Comparison of ENCODE assay signal across 8 cellular contexts in genomic region chr6:16725145-16725864, GRCh38. TPM values are rescaled to one million over a fixed set of nuclear protein-coding genes. Genes with fewer than 3 reads are reported as not detected.
DNase-seq lines count a peak whose midpoint lies in the region; ATAC-seq and TF ChIP-seq lines count a peak whose summit lies in the region.
"Had no signal": no experiment of that assay in that cellular context is flagged by ENCODE, and none has a peak within 500 bp of the region (broad histone marks: within the 10 kb centered on the region; RNA-seq: fewer than 3 reads in every experiment).

No MANE protein-coding gene starts in this region.

- H3K9me3 ChIP-seq in stomach smooth muscle (ENCODE audit: control insufficient read depth in 2 of 2, low read length in 2 of 2) = no peaks in the 10 kb centered on the region
- no peaks in the 10 kb centered on the region for H3K9me3 ChIP-seq in BE2C

- peak overlapping the region; percentile 83 for H3K4me3 Mint-ChIP-seq in HFFc6
- no peak overlapping the region for H3K4me3 Mint-ChIP-seq in activated T-helper 2 cell treated with anti-CD3 and anti-CD28 coated beads, Interferon-gamma antibody, Interleukin-2, Interleukin-4, amounts not matched to agents 10 μg/mL and 5 μg/mL and 100 μg/mL, durations not matched to agents 14 hours and 24 hours and 36 hours (ENCODE audit: low read depth)
- H3K4me3 Mint-ChIP-seq in stimulated activated memory B cell treated with anti-CD40 and anti-IgM and Interleukin-4, amounts not matched to agents 10 μg/mL and 1 μg/mL and 100 μg/mL, for 72 hours = no peak overlapping the region
- H3K4me3 Mint-ChIP-seq: stimulated activated naive B cell treated with anti-CD40 and anti-IgM and Interleukin-4, amounts not matched to agents 10 μg/mL and 1 μg/mL and 100 μg/mL, for 72 hours had no signal

- H3K4me3 ChIP-seq in stomach smooth muscle (ENCODE audit: low read length in 2 of 2) (peak overlapping the region; percentile 23 to 25), BE2C (ENCODE audit: low read depth, low read length) (no peak overlapping the region)

- intact Hi-C loops in activated T-helper 2 cell treated with anti-CD3 and anti-CD28 coated beads, Interferon-gamma antibody, Interleukin-2, Interleukin-4, amounts not matched to agents 10 μg/mL and 5 μg/mL and 100 μg/mL, durations not matched to agents 14 hours and 24 hours and 36 hours (cut with micrococcal nuclease) = no loop called here

- peaks cover 87% of the 10 kb centered on the region for H3K4me1 Mint-ChIP-seq in HFFc6 (ENCODE audit: low read depth)
- H3K4me1 Mint-ChIP-seq in activated T-helper 2 cell treated with anti-CD3 and anti-CD28 coated beads, Interferon-gamma antibody, Interleukin-2, Interleukin-4, amounts not matched to agents 10 μg/mL and 5 μg/mL and 100 μg/mL, durations not matched to agents 14 hours and 24 hours and 36 hours (ENCODE audit: low read depth) = peaks cover 50% of the 10 kb centered on the region
- peaks cover 38% of the 10 kb centered on the region for H3K4me1 Mint-ChIP-seq in stimulated activated memory B cell treated with anti-CD40 and anti-IgM and Interleukin-4, amounts not matched to agents 10 μg/mL and 1 μg/mL and 100 μg/mL, for 72 hours

- no peaks in the 10 kb centered on the region for H3K36me3 ChIP-seq in stomach smooth muscle (ENCODE audit: control insufficient read depth in 2 of 2, insufficient read depth in 2 of 2, low read length in 2 of 2)
- H3K36me3 ChIP-seq in BE2C = no peaks in the 10 kb centered on the region

- peak overlapping the region; percentile 6 for H3K27ac ChIP-seq in stomach smooth muscle (ENCODE audit: low read length)

- no peaks in the 10 kb centered on the region; the same call in none of the 2 replicates for H3K27me3 Mint-ChIP-seq in HFFc6 (ENCODE audit: insufficient read depth)
- H3K27me3 Mint-ChIP-seq in activated T-helper 2 cell treated with anti-CD3 and anti-CD28 coated beads, Interferon-gamma antibody, Interleukin-2, Interleukin-4, amounts not matched to agents 10 μg/mL and 5 μg/mL and 100 μg/mL, durations not matched to agents 14 hours and 24 hours and 36 hours (ENCODE audit: low read depth) = no peaks in the 10 kb centered on the region
- no peaks in the 10 kb centered on the region for H3K27me3 Mint-ChIP-seq in stimulated activated memory B cell treated with anti-CD40 and anti-IgM and Interleukin-4, amounts not matched to agents 10 μg/mL and 1 μg/mL and 100 μg/mL, for 72 hours
- H3K27me3 Mint-ChIP-seq: stimulated activated naive B cell treated with anti-CD40 and anti-IgM and Interleukin-4, amounts not matched to agents 10 μg/mL and 1 μg/mL and 100 μg/mL, for 72 hours had no signal

- H3K27me3 ChIP-seq in stomach smooth muscle (ENCODE audit: control insufficient read depth in 1 of 2, insufficient read depth in 2 of 2, low read length in 2 of 2) (no peaks in the 10 kb centered on the region), BE2C (no peaks in the 10 kb centered on the region)

- H3K9me3 Mint-ChIP-seq in HFFc6 = no peaks in the 10 kb centered on the region
- no peaks in the 10 kb centered on the region for H3K9me3 Mint-ChIP-seq in activated T-helper 2 cell treated with anti-CD3 and anti-CD28 coated beads, Interferon-gamma antibody, Interleukin-2, Interleukin-4, amounts not matched to agents 10 μg/mL and 5 μg/mL and 100 μg/mL, durations not matched to agents 14 hours and 24 hours and 36 hours
- H3K9me3 Mint-ChIP-seq in stimulated activated memory B cell treated with anti-CD40 and anti-IgM and Interleukin-4, amounts not matched to agents 10 μg/mL and 1 μg/mL and 100 μg/mL, for 72 hours = no peaks in the 10 kb centered on the region
- H3K9me3 Mint-ChIP-seq: stimulated activated naive B cell treated with anti-CD40 and anti-IgM and Interleukin-4, amounts not matched to agents 10 μg/mL and 1 μg/mL and 100 μg/mL, for 72 hours had no signal

- H3K36me3 Mint-ChIP-seq in HFFc6 (ENCODE audit: low read depth) = peaks cover 4% of the 10 kb centered on the region; the same call in 1 of the 2 replicates
- peaks cover 46% of the 10 kb centered on the region for H3K36me3 Mint-ChIP-seq in activated T-helper 2 cell treated with anti-CD3 and anti-CD28 coated beads, Interferon-gamma antibody, Interleukin-2, Interleukin-4, amounts not matched to agents 10 μg/mL and 5 μg/mL and 100 μg/mL, durations not matched to agents 14 hours and 24 hours and 36 hours (ENCODE audit: low read depth)
- peaks cover 35% of the 10 kb centered on the region for H3K36me3 Mint-ChIP-seq in stimulated activated memory B cell treated with anti-CD40 and anti-IgM and Interleukin-4, amounts not matched to agents 10 μg/mL and 1 μg/mL and 100 μg/mL, for 72 hours

- no peak overlapping the region for H3K9ac ChIP-seq in stomach smooth muscle (ENCODE audit: low read length in 2 of 2)

- peak overlapping the region; percentile 89 for H3K27ac Mint-ChIP-seq in HFFc6
- peak overlapping the region; percentile 1 for H3K27ac Mint-ChIP-seq in activated T-helper 2 cell treated with anti-CD3 and anti-CD28 coated beads, Interferon-gamma antibody, Interleukin-2, Interleukin-4, amounts not matched to agents 10 μg/mL and 5 μg/mL and 100 μg/mL, durations not matched to agents 14 hours and 24 hours and 36 hours
- H3K27ac Mint-ChIP-seq in stimulated activated memory B cell treated with anti-CD40 and anti-IgM and Interleukin-4, amounts not matched to agents 10 μg/mL and 1 μg/mL and 100 μg/mL, for 72 hours = no peak overlapping the region

- peak; percentile 64 for DNase-seq in HFFc6
- DNase-seq in activated T-helper 2 cell treated with anti-CD3 and anti-CD28 coated beads, Interferon-gamma antibody, Interleukin-2, Interleukin-4, amounts not matched to agents 10 μg/mL and 5 μg/mL and 100 μg/mL, durations not matched to agents 14 hours and 24 hours and 36 hours (ENCODE audit: low spot score) = no peak
- DNase-seq in iris pigment epithelial cell (ENCODE audit: low read depth) = peak; percentile 92
- no peak for DNase-seq in BE2C
- DNase-seq: stimulated activated naive B cell treated with anti-CD40 and anti-IgM and Interleukin-4, amounts not matched to agents 10 μg/mL and 1 μg/mL and 100 μg/mL, for 72 hours had no signal

- TF ChIP-seq CTCF in HFFc6 (IDR thresholded peaks at IDR 0.05) (no peak), BE2C (IDR thresholded peaks at IDR 0.05; ENCODE audit: low read depth, low read length) (no peak)

- H3K4me1 ChIP-seq in stomach smooth muscle (ENCODE audit: control insufficient read depth, insufficient read depth, low read length) = peaks cover 18% of the 10 kb centered on the region
- H3K4me1 ChIP-seq in BE2C = no peaks in the 10 kb centered on the region

- ATAC-seq in HG03159 (IDR thresholded peaks at IDR 0.05; ENCODE audit: unreplicated experiment) = no peak
- no peak for ATAC-seq in stimulated activated memory B cell treated with anti-CD40 and anti-IgM and Interleukin-4, amounts not matched to agents 10 μg/mL and 1 μg/mL and 100 μg/mL, for 72 hours
- ATAC-seq: stimulated activated naive B cell treated with anti-CD40 and anti-IgM and Interleukin-4, amounts not matched to agents 10 μg/mL and 1 μg/mL and 100 μg/mL, for 72 hours had no signal

RNA-seq across cellular contexts. Expression of gene ATXN1, which starts 36.0 kb away (rescaled TPM):
- 10 to 100 TPM; 28.2 to 41.5 (median 30.5) TPM for total RNA-seq in HFFc6 (2021; fragmentation: NEBNext Ultra II Directional; extraction: Animal tissue kit (Norgen Biotek cat#: 25700))
- total RNA-seq in activated T-helper 2 cell treated with anti-CD3 and anti-CD28 coated beads, Interferon-gamma antibody, Interleukin-2, Interleukin-4, amounts not matched to agents 10 μg/mL and 5 μg/mL and 100 μg/mL, durations not matched to agents 14 hours and 24 hours and 36 hours = 66.5 and 69.1 TPM in 2 replicates
- polyA plus RNA-seq in BE2C (2012; ENCODE audit: insufficient read depth, insufficient read length, low read depth) = 2.3 TPM

Comparison
In these comparisons a context has a peak if more than half of its experiments do, and no peak if none do; other contexts are left out.
1. DNase-seq: peak in HFFc6 (single experiment) and iris pigment epithelial cell (single experiment); none in activated T-helper 2 cell treated with anti-CD3 and anti-CD28 coated beads, Interferon-gamma antibody, Interleukin-2, Interleukin-4, amounts not matched to agents 10 μg/mL and 5 μg/mL and 100 μg/mL, durations not matched to agents 14 hours and 24 hours and 36 hours (single experiment) and BE2C (single experiment).